10 cellular contexts compared by ENCODE assay signal in the genomic region with DNA sequence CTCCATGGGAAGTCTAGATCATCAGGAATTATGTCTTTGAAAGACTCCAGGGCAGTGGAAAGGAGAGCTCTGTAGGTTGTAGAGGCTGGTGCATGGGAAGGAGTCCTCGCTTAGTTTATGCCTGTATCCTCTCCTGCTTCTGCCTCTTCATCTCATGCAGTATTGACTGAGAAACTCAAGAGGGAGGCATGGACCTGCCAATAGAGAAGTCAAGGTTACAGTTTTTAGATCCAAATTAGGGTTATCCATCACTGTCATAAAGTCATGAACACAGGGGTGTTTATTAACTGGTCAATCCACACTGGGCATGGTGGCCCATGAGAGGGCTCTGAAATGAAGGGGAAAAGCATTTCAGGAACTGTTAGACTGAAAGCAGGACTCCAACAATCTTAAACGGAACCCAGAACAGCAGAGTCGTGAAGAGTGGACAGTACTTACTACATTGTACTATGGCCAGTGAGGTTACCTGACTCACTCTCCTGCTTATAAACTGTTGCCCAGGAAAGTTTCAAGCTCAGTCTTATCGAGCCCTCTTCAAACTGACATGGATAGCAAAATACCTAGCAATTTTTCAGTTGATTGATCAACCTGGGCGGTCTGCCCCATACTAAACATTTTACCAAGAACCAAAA. TPM values are rescaled to one million over a fixed set of nuclear protein-coding genes. Genes with fewer than 3 reads are reported as not detected.
A peak's percentile ranks its signal among the peaks of the same experiment; 100 is the strongest.
DNase-seq lines count a peak whose midpoint lies in the region; ATAC-seq, FAIRE-seq and TF ChIP-seq lines count a peak whose summit lies in the region.
"Had no signal": no experiment of that assay in that cellular context is flagged by ENCODE, and none has a peak within 500 bp of the region (broad histone marks: within the 10 kb centered on the region; RNA-seq: fewer than 3 reads in every experiment).

No MANE protein-coding gene starts in this region.

- POLR2A ChIA-PET in A549 (lab: Yijun Ruan, JAX) = interaction anchor here (0.7 to 1.5 kb wide), 2 partner anchors 54 to 252 kb away, joined by 3 to 4 read pairs; a partner anchor contains a TSS

- H3K4me2 ChIP-seq in A549 = no peak overlapping the region

- H3K27ac Mint-ChIP-seq in T-helper 17 cell = no peak overlapping the region

- ATAC-seq in A549 (peak; percentile 34 to 59; a peak in 3 of 6 replicates), GM18520 (IDR thresholded peaks at IDR 0.05; ENCODE audit: unreplicated experiment) (peak; percentile 47), HG02981 (IDR thresholded peaks at IDR 0.05; ENCODE audit: unreplicated experiment) (peak; percentile 67), T-helper 17 cell (peak; percentile 41)

- H3K27ac ChIP-seq in A549 = no peak overlapping the region

- H3K4me3 ChIP-seq in A549 = no peak overlapping the region

- DNase-seq in A549 (ENCODE audit: low read depth in 1 of 2, low spot score in 1 of 2) = peak in 1 of 2 experiments; percentile 7
- no peak for DNase-seq in T-helper 17 cell
- DNase-seq in GOT3 (lab: John Stamatoyannopoulos, UW) = no peak
- no peak for DNase-seq in NCI-H774 (lab: John Stamatoyannopoulos, UW)
- DNase-seq in NCI-H2227 (lab: John Stamatoyannopoulos, UW; ENCODE audit: unreplicated experiment) = no peak
- DNase-seq in SKM-1 (lab: John Stamatoyannopoulos, UW; ENCODE audit: unreplicated experiment) = no peak
- DNase-seq: activated CD4-positive, alpha-beta T cell treated with anti-CD3 and anti-CD28 coated beads, Interleukin-2, amount 50 U/mL, for 48 hours; DMS53 had no signal

- H3K36me3 Mint-ChIP-seq in T-helper 17 cell (ENCODE audit: low read depth) = no peaks in the 10 kb centered on the region

- TF ChIP-seq POLR2A in A549 (IDR thresholded peaks at IDR 0.05; ENCODE audit: low read length) = no peak

- no peaks in the 10 kb centered on the region; the same call in 2 of the 3 replicates for H3K9me3 ChIP-seq in A549
- H3K9me3 ChIP-seq in T-helper 17 cell (ENCODE audit: control insufficient read depth, low read length, poor library complexity, severe bottlenecking) = no peaks in the 10 kb centered on the region

- TF ChIP-seq EP300 in A549 (IDR thresholded peaks at IDR 0.05) = no peak

- CTCF ChIA-PET in A549 (lab: Yijun Ruan, JAX) = interaction anchor here (0.6 to 2.9 kb wide), 4 partner anchors 10 to 366 kb away, joined by 3 to 18 read pairs (median 4); no protein-coding TSS in a partner anchor

- no peak for TF ChIP-seq CTCF in A549 (IDR thresholded peaks at IDR 0.05)

- peaks cover 35% of the 10 kb centered on the region for H3K27me3 Mint-ChIP-seq in T-helper 17 cell

- no peak for FAIRE-seq in A549 (lab: Jason Lieb, UNC)

- 56% methylated on average over 5 of the region's 5 CpGs for WGBS in A549 (ENCODE audit: missing lambda C conversion rate)

- peak in 1 of 2 experiments; percentile 25; a peak in 2 of 5 replicates for TF ChIP-seq RAD21 in A549 (conservative IDR thresholded peaks at IDR 0.05 in 1 of 2, IDR thresholded peaks at IDR 0.05 in 1 of 2)

- H3K4me1 ChIP-seq in A549 = no peaks in the 10 kb centered on the region

- H3K4me1 Mint-ChIP-seq in T-helper 17 cell = peaks cover 3% of the 10 kb centered on the region

- H3K4me3 Mint-ChIP-seq in T-helper 17 cell = no peak overlapping the region

TF ChIP-seq in A549, 52 proteins besides CTCF, POLR2A, EP300 and RAD21:
- TF ChIP-seq, protein P1, sequence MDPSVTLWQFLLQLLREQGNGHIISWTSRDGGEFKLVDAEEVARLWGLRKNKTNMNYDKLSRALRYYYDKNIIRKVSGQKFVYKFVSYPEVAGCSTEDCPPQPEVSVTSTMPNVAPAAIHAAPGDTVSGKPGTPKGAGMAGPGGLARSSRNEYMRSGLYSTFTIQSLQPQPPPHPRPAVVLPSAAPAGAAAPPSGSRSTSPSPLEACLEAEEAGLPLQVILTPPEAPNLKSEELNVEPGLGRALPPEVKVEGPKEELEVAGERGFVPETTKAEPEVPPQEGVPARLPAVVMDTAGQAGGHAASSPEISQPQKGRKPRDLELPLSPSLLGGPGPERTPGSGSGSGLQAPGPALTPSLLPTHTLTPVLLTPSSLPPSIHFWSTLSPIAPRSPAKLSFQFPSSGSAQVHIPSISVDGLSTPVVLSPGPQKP (IDR thresholded peaks at IDR 0.05; ENCODE audit: low read depth, low read length) = no peak

RNA-seq across cellular contexts. Expression of a gene that starts 30.1 kb away (rescaled TPM):
- 74.4 and 97.5 TPM in 2 replicates for polyA plus RNA-seq in A549 (2011; rRNA removed)
- 63.0 and 76.2 TPM in 2 replicates for polyA plus RNA-seq in A549 (2012; cell fraction: cytosol; rRNA removed)
- polyA plus RNA-seq in A549 (2012; cell fraction: nucleus; rRNA removed) = 54.3 and 55.2 TPM in 2 replicates
- polyA plus RNA-seq in A549 (2017; fragmentation: RNase III; extraction: RNeasy Plus Mini Kit Qiagen cat#74134 plus additional on column Dnase treatment) = 69.2 to 79.1 TPM (median 75.4 TPM) in 3 replicates
- polyA minus RNA-seq in A549 (2011; rRNA and poly(A)+ RNA removed) = 14.1 and 16.4 TPM in 2 replicates
- total RNA-seq in T-helper 17 cell = 10 to 100 TPM; 44.8 to 48.0 TPM

RNA-seq across cellular contexts. Expression of a gene that starts 53.7 kb away (rescaled TPM):
- polyA plus RNA-seq in A549 (2011; rRNA removed) = 58.3 and 76.6 TPM in 2 replicates
- 14.0 and 14.8 TPM in 2 replicates for polyA plus RNA-seq in A549 (2012; cell fraction: cytosol; rRNA removed)
- 9.9 and 18.6 TPM in 2 replicates for polyA plus RNA-seq in A549 (2012; cell fraction: nucleus; rRNA removed)
- 37.1 to 40.8 TPM (median 38.5 TPM) in 3 replicates for polyA plus RNA-seq in A549 (2017; fragmentation: RNase III; extraction: RNeasy Plus Mini Kit Qiagen cat#74134 plus additional on column Dnase treatment)
- polyA minus RNA-seq in A549 (2011; rRNA and poly(A)+ RNA removed) = 87.7 and 121 TPM in 2 replicates
- total RNA-seq in T-helper 17 cell = 100 to 1,000 TPM in 1 of 2 donors, 10 to 100 TPM in 1; 67.2 to 111 TPM
